15 cellular contexts compared by ENCODE assay signal in the genomic region with DNA sequence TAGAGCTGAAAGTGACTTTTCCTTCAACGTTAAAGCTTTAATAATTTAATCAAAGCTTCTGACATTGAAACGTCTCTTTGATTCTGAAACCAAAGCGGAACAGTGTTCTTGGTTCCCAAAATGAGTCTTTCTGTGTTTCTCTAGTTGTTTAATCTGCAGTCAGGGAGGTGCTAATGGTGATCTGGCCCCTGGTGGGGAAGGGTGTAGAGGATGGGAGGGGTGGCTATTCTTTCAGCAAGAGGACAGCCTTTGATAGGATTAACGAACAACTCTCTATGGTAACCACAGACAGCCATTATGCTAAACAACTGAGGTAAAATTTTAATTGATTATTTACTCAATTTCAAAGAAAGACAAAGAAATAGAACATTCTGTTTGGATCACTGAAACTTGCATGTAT.
"Had no signal": no experiment of that assay in that cellular context is flagged by ENCODE, and none has a peak within 500 bp of the region (broad histone marks: within the 10 kb centered on the region; RNA-seq: fewer than 3 reads in every experiment).

No MANE protein-coding gene starts in this region.

- DNase-seq: activated CD4-positive, alpha-beta T cell treated with anti-CD3 and anti-CD28 coated beads, Interleukin-2, amount 10 ng/mL, durations not matched to agents 24 days and 14 days; activated CD8-positive, alpha-beta T cell treated with anti-CD3 and anti-CD28 coated beads, Interleukin-2, amount 10 ng/mL, durations not matched to agents 7 days and 5 days; activated naive CD4-positive, alpha-beta T cell treated with anti-CD3 and anti-CD28 coated beads for 36 hours; activated T-cell treated with anti-CD3 and anti-CD28 coated beads, Interleukin-2, amount 50 U/mL, for 24 hours; brain microvascular endothelial cell; central memory CD4-positive, alpha-beta T cell; erythroblast; immature natural killer cell; left ventricle myocardium superior; stimulated activated CD4-positive, alpha-beta T cell treated with anti-CD3 and anti-CD28 coated beads, Interleukin-15, amount 100 ng/mL, for 24 hours; stimulated activated CD4-positive, alpha-beta T cell treated with anti-CD3 and anti-CD28 coated beads, Interleukin-4, amount 100 ng/mL, for 1 hour; testis had no signal

- H3K27ac ChIP-seq: brain microvascular endothelial cell, prostate gland, right atrium auricular region, testis had no signal

- H3K9me3 ChIP-seq: prostate gland, testis had no signal

- H3K4me1 Mint-ChIP-seq: activated CD4-positive, alpha-beta T cell treated with anti-CD3 and anti-CD28 coated beads, Interleukin-2, amount 10 ng/mL, durations not matched to agents 24 days and 14 days; immature natural killer cell had no signal

- H3K4me3 Mint-ChIP-seq: activated CD4-positive, alpha-beta T cell treated with anti-CD3 and anti-CD28 coated beads, Interleukin-2, amount 10 ng/mL, durations not matched to agents 24 days and 14 days; activated CD8-positive, alpha-beta T cell treated with anti-CD3 and anti-CD28 coated beads, Interleukin-2, amount 10 ng/mL, durations not matched to agents 7 days and 5 days; activated naive CD4-positive, alpha-beta T cell treated with anti-CD3 and anti-CD28 coated beads for 36 hours; activated T-cell treated with anti-CD3 and anti-CD28 coated beads, Interleukin-2, amount 50 U/mL, for 24 hours; immature natural killer cell; type B pancreatic cell had no signal

- H3K27ac Mint-ChIP-seq: activated CD4-positive, alpha-beta T cell treated with anti-CD3 and anti-CD28 coated beads, Interleukin-2, amount 10 ng/mL, durations not matched to agents 24 days and 14 days; activated CD8-positive, alpha-beta T cell treated with anti-CD3 and anti-CD28 coated beads, Interleukin-2, amount 10 ng/mL, durations not matched to agents 7 days and 5 days; activated naive CD4-positive, alpha-beta T cell treated with anti-CD3 and anti-CD28 coated beads for 36 hours; activated T-cell treated with anti-CD3 and anti-CD28 coated beads, Interleukin-2, amount 50 U/mL, for 24 hours; immature natural killer cell; type B pancreatic cell had no signal

- H3K36me3 Mint-ChIP-seq: immature natural killer cell, type B pancreatic cell had no signal

- H3K27me3 Mint-ChIP-seq: activated CD4-positive, alpha-beta T cell treated with anti-CD3 and anti-CD28 coated beads, Interleukin-2, amount 10 ng/mL, durations not matched to agents 24 days and 14 days; activated T-cell treated with anti-CD3 and anti-CD28 coated beads, Interleukin-2, amount 50 U/mL, for 24 hours had no signal

- H3K36me3 ChIP-seq: brain microvascular endothelial cell, prostate gland, right atrium auricular region had no signal

- H3K27me3 ChIP-seq: brain microvascular endothelial cell, right atrium auricular region, testis had no signal

- H3K9me3 Mint-ChIP-seq: activated CD4-positive, alpha-beta T cell treated with anti-CD3 and anti-CD28 coated beads, Interleukin-2, amount 10 ng/mL, durations not matched to agents 24 days and 14 days; type B pancreatic cell had no signal

- H3K4me1 ChIP-seq: prostate gland, right atrium auricular region, testis had no signal

- ATAC-seq: activated CD8-positive, alpha-beta T cell treated with anti-CD3 and anti-CD28 coated beads, Interleukin-2, amount 10 ng/mL, durations not matched to agents 7 days and 5 days; left ventricle myocardium superior had no signal

- H3K4me3 ChIP-seq: prostate gland, right atrium auricular region, testis had no signal
